ENCODE assay signal across 33 cellular contexts in genomic region chr20:4710106-4710475, GRCh38. TPM values are rescaled to one million over a fixed set of nuclear protein-coding genes. Genes with fewer than 3 reads are reported as not detected.
"Had no signal": no experiment of that assay in that cellular context is flagged by ENCODE, and none has a peak within 500 bp of the region (broad histone marks: within the 10 kb centered on the region; RNA-seq: fewer than 3 reads in every experiment).

No MANE protein-coding gene starts in this region.

- ATAC-seq: activated CD8-positive, alpha-beta T cell treated with anti-CD3 and anti-CD28 coated beads for 36 hours; activated naive CD4-positive, alpha-beta T cell treated with anti-CD3 and anti-CD28 coated beads, Interleukin-2, amount 50 U/mL, for 72 hours; activated T-cell treated with anti-CD3 and anti-CD28 coated beads, Interleukin-2, amount 50 U/mL, for 4 hours; body of pancreas; PC-3 had no signal

- H3K4me3 ChIP-seq: adrenal gland, body of pancreas, breast epithelium, Peyer's patch, SJSA1 had no signal

- H3K4me1 ChIP-seq: adrenal gland, body of pancreas, breast epithelium, Peyer's patch, SJSA1 had no signal

- H3K36me3 ChIP-seq: adrenal gland, breast epithelium, Peyer's patch, SJSA1 had no signal

- DNase-seq: activated CD4-positive, alpha-beta T cell treated with anti-CD3 and anti-CD28 coated beads, Interleukin-2, amount 10 ng/mL, durations not matched to agents 24 days and 14 days; activated CD4-positive, alpha-beta T cell treated with anti-CD3 and anti-CD28 coated beads, Interleukin-2, amount 50 U/mL, for 4 hours; activated CD8-positive, alpha-beta memory T cell treated with anti-CD3 and anti-CD28 coated beads, Interleukin-2, amount 50 U/mL, for 4 hours; activated CD8-positive, alpha-beta T cell treated with anti-CD3 and anti-CD28 coated beads for 36 hours; activated gamma-delta T cell treated with Interleukin-2 at 50 U/mL for 16 hours; activated naive CD4-positive, alpha-beta T cell treated with anti-CD3 and anti-CD28 coated beads for 36 hours; activated T-cell treated with anti-CD3 and anti-CD28 coated beads for 4 hours; activated T-cell treated with anti-CD3 and anti-CD28 coated beads, Interleukin-2, amount 50 U/mL, for 4 hours; body of pancreas; MM.1S; MV-4-11; NCI-H1092; NCI-H1436 treated with DMSO at 0.1 percent for 48 hours; NCI-H1694 treated with DMSO at 0.1 percent for 48 hours; NCI-H2029; NCI-H345; NCI-H69; NCI-H82; NK-92 treated with Interleukin-12 subunit alpha and Interleukin-12 subunit beta, amount 100 ng/mL, for 24 hours; PC-3; Peyer's patch; RPMI8226; SHP77 treated with DMSO at 0.1 percent for 48 hours; SK-N-SH had no signal

- H3K27me3 ChIP-seq: adrenal gland, body of pancreas, Peyer's patch, SJSA1 had no signal

- H3K9me3 ChIP-seq: adrenal gland, body of pancreas, breast epithelium, Peyer's patch, SJSA1, SK-N-SH had no signal

- H3K27ac ChIP-seq: adrenal gland, body of pancreas, breast epithelium, KMS-11, Peyer's patch, SJSA1 had no signal

RNA-seq across cellular contexts. Expression of gene PRND, which starts 11.6 kb away (rescaled TPM):
- total RNA-seq: activated CD4-positive, alpha-beta T cell treated with anti-CD3 and anti-CD28 coated beads, Interleukin-2, amount 10 ng/mL, durations not matched to agents 24 days and 14 days; activated CD8-positive, alpha-beta T cell treated with anti-CD3 and anti-CD28 coated beads for 36 hours; activated naive CD4-positive, alpha-beta T cell treated with anti-CD3 and anti-CD28 coated beads for 36 hours; activated naive CD4-positive, alpha-beta T cell treated with anti-CD3 and anti-CD28 coated beads, Interleukin-2, amount 50 U/mL, for 72 hours; activated T-cell treated with anti-CD3 and anti-CD28 coated beads, Interleukin-2, amount 50 U/mL, for 4 hours; activated T-helper 1 cell treated with anti-CD3 and anti-CD28 coated beads, Interleukin-12 subunit alpha, Interleukin-12 subunit beta, Interleukin-2, Interleukin-4 antibody, amounts not matched to agents 30 ng/mL and 10 ng/mL and 1 ng/mL, durations not matched to agents 14 hours and 24 hours and 36 hours; adrenal gland; astrocyte; body of pancreas; breast epithelium; LHCN-M2; NCI-H460; PC-3; Peyer's patch; SJSA1 had no signal
- polyA plus RNA-seq: adrenal gland, SK-N-SH had no signal
